Comparison of ENCODE assay signal across 26 cellular contexts in genomic region chr4:67161311-67161710, GRCh38.
"Had no signal": no experiment of that assay in that cellular context is flagged by ENCODE, and none has a peak within 500 bp of the region (broad histone marks: within the 10 kb centered on the region; RNA-seq: fewer than 3 reads in every experiment).

No MANE protein-coding gene starts in this region.

- H3K4me3 Mint-ChIP-seq: activated CD4-positive, alpha-beta memory T cell treated with anti-CD3 and anti-CD28 coated beads for 36 hours; activated naive CD4-positive, alpha-beta T cell treated with anti-CD3 and anti-CD28 coated beads for 36 hours; activated naive CD8-positive, alpha-beta T cell treated with anti-CD3 and anti-CD28 coated beads for 36 hours; activated T-helper 1 cell treated with anti-CD3 and anti-CD28 coated beads, Interleukin-12 subunit alpha, Interleukin-12 subunit beta, Interleukin-2, Interleukin-4 antibody, amounts not matched to agents 30 ng/mL and 10 ng/mL and 1 ng/mL, durations not matched to agents 14 hours and 24 hours and 36 hours; naive thymus-derived CD8-positive, alpha-beta T cell had no signal

- H3K27ac Mint-ChIP-seq: activated CD4-positive, alpha-beta memory T cell treated with anti-CD3 and anti-CD28 coated beads for 36 hours; activated naive CD4-positive, alpha-beta T cell treated with anti-CD3 and anti-CD28 coated beads for 36 hours; activated naive CD8-positive, alpha-beta T cell treated with anti-CD3 and anti-CD28 coated beads for 36 hours; activated T-helper 1 cell treated with anti-CD3 and anti-CD28 coated beads, Interleukin-12 subunit alpha, Interleukin-12 subunit beta, Interleukin-2, Interleukin-4 antibody, amounts not matched to agents 30 ng/mL and 10 ng/mL and 1 ng/mL, durations not matched to agents 14 hours and 24 hours and 36 hours; naive thymus-derived CD8-positive, alpha-beta T cell had no signal

- H3K4me1 Mint-ChIP-seq: activated naive CD8-positive, alpha-beta T cell treated with anti-CD3 and anti-CD28 coated beads for 36 hours; naive thymus-derived CD8-positive, alpha-beta T cell had no signal

- H3K36me3 Mint-ChIP-seq: activated CD4-positive, alpha-beta memory T cell treated with anti-CD3 and anti-CD28 coated beads for 36 hours; activated naive CD8-positive, alpha-beta T cell treated with anti-CD3 and anti-CD28 coated beads for 36 hours; naive thymus-derived CD8-positive, alpha-beta T cell had no signal

- H3K4me3 ChIP-seq: adrenal gland, body of pancreas, esophagus muscularis mucosa, heart right ventricle, spleen, transverse colon had no signal

- H3K27ac ChIP-seq: adrenal gland, body of pancreas, esophagus muscularis mucosa, foreskin keratinocyte, heart right ventricle, spleen, transverse colon, VCaP had no signal

- H3K27me3 ChIP-seq: adrenal gland, body of pancreas, esophagus muscularis mucosa, heart right ventricle, spleen, transverse colon had no signal

- H3K9me3 ChIP-seq: adrenal gland, body of pancreas, esophagus muscularis mucosa, spleen, transverse colon had no signal

- ATAC-seq: activated CD4-positive, CD25-positive, alpha-beta regulatory T cell treated with anti-CD3 and anti-CD28 coated beads, Interleukin-2, amount 50 U/mL, for 24 hours; body of pancreas; heart right ventricle; naive thymus-derived CD8-positive, alpha-beta T cell; right cardiac atrium had no signal

- H3K27me3 Mint-ChIP-seq: activated CD4-positive, alpha-beta memory T cell treated with anti-CD3 and anti-CD28 coated beads for 36 hours; activated naive CD8-positive, alpha-beta T cell treated with anti-CD3 and anti-CD28 coated beads for 36 hours; naive thymus-derived CD8-positive, alpha-beta T cell had no signal

- H3K4me1 ChIP-seq: adrenal gland, body of pancreas, esophagus muscularis mucosa, foreskin keratinocyte, heart right ventricle, spleen, transverse colon had no signal

- H3K36me3 ChIP-seq: adrenal gland, esophagus muscularis mucosa, heart right ventricle, spleen, transverse colon had no signal

- DNase-seq: activated CD4-positive, alpha-beta memory T cell treated with anti-CD3 and anti-CD28 coated beads for 36 hours; activated CD4-positive, alpha-beta T cell treated with anti-CD3 and anti-CD28 coated beads for 48 hours; activated CD8-positive, alpha-beta memory T cell treated with anti-CD3 and anti-CD28 coated beads, Interleukin-2, amount 50 U/mL, for 4 hours; activated effector memory CD4-positive, alpha-beta T cell treated with anti-CD3 and anti-CD28 coated beads, Interleukin-2, amount 50 U/mL, for 16 hours; activated naive CD4-positive, alpha-beta T cell treated with anti-CD3 and anti-CD28 coated beads for 36 hours; activated naive CD8-positive, alpha-beta T cell treated with anti-CD3 and anti-CD28 coated beads for 36 hours; activated T-cell treated with anti-CD3 and anti-CD28 coated beads, Interleukin-2, amount 50 U/mL, for 1 hour; adrenal gland; aorta; body of pancreas; dermis blood vessel endothelial cell; effector CD4-positive, alpha-beta T cell; foreskin keratinocyte; heart right ventricle; midbrain; naive thymus-derived CD8-positive, alpha-beta T cell; posterior cingulate gyrus; right cardiac atrium; spleen; stimulated activated naive CD4-positive, alpha-beta T cell; T-helper 9 cell; transverse colon had no signal

- H3K9me3 Mint-ChIP-seq: activated CD4-positive, alpha-beta memory T cell treated with anti-CD3 and anti-CD28 coated beads for 36 hours; activated naive CD8-positive, alpha-beta T cell treated with anti-CD3 and anti-CD28 coated beads for 36 hours; activated T-helper 1 cell treated with anti-CD3 and anti-CD28 coated beads, Interleukin-12 subunit alpha, Interleukin-12 subunit beta, Interleukin-2, Interleukin-4 antibody, amounts not matched to agents 30 ng/mL and 10 ng/mL and 1 ng/mL, durations not matched to agents 14 hours and 24 hours and 36 hours had no signal
